ENCODE assay signal across 16 cellular contexts in genomic region chr7:38142736-38143135, GRCh38. TPM values are rescaled to one million over a fixed set of nuclear protein-coding genes. Genes with fewer than 3 reads are reported as not detected.
A peak's percentile ranks its signal among the peaks of the same experiment; 100 is the strongest.
DNase-seq lines count a peak whose midpoint lies in the region; ATAC-seq and TF ChIP-seq lines count a peak whose summit lies in the region.
"Had no signal": no experiment of that assay in that cellular context is flagged by ENCODE, and none has a peak within 500 bp of the region (broad histone marks: within the 10 kb centered on the region; RNA-seq: fewer than 3 reads in every experiment).

No MANE protein-coding gene starts in this region.

- no peaks in the 10 kb centered on the region for H3K27me3 Mint-ChIP-seq in endodermal cell (ENCODE audit: insufficient read depth)

- no peaks in the 10 kb centered on the region for H3K4me1 ChIP-seq in endodermal cell (ENCODE audit: control insufficient read depth, insufficient read depth, low read length)
- no peaks in the 10 kb centered on the region for H3K4me1 ChIP-seq in heart left ventricle

- no peak overlapping the region for H3K9ac ChIP-seq in endodermal cell (ENCODE audit: extremely low read depth, low read length, poor library complexity, severe bottlenecking)

- no peak overlapping the region for H3K27ac ChIP-seq in endodermal cell (ENCODE audit: low read depth, low read length)
- H3K27ac ChIP-seq in heart left ventricle, result no peak overlapping the region
- H3K27ac ChIP-seq: epithelial cell of prostate had no signal

- no peaks in the 10 kb centered on the region for H3K9me3 Mint-ChIP-seq in endodermal cell
- H3K9me3 Mint-ChIP-seq: natural killer cell treated with Interleukin-12 subunit alpha and Interleukin-12 subunit beta and Interleukin-15 and Interleukin-18, amount 100 ng/mL, for 72 hours had no signal

- H3K9me3 ChIP-seq in endodermal cell (ENCODE audit: control insufficient read depth, low read length) (no peaks in the 10 kb centered on the region), heart left ventricle (no peaks in the 10 kb centered on the region)

- no peaks in the 10 kb centered on the region for H3K36me3 ChIP-seq in endodermal cell (ENCODE audit: control insufficient read depth, insufficient read depth, low read length)
- no peaks in the 10 kb centered on the region for H3K36me3 ChIP-seq in heart left ventricle

- H3K27ac Mint-ChIP-seq in endodermal cell, result no peak overlapping the region
- H3K27ac Mint-ChIP-seq: natural killer cell treated with Interleukin-12 subunit alpha and Interleukin-12 subunit beta and Interleukin-15 and Interleukin-18, amount 100 ng/mL, for 72 hours had no signal

- intact Hi-C loops in heart left ventricle (cut with DNase I), result no loop called here

- TF ChIP-seq CTCF in endodermal cell (conservative IDR thresholded peaks at IDR 0.05) (no peak), heart left ventricle (IDR thresholded peaks at IDR 0.05) (no peak)

- H3K27me3 ChIP-seq in endodermal cell (ENCODE audit: control insufficient read depth, insufficient read depth, low read length, poor library complexity, severe bottlenecking) (no peaks in the 10 kb centered on the region), heart left ventricle (no peaks in the 10 kb centered on the region)

- no peaks in the 10 kb centered on the region for H3K4me1 Mint-ChIP-seq in endodermal cell

- H3K4me3 Mint-ChIP-seq in endodermal cell, result no peak overlapping the region
- H3K4me3 Mint-ChIP-seq: natural killer cell treated with Interleukin-12 subunit alpha and Interleukin-12 subunit beta and Interleukin-15 and Interleukin-18, amount 100 ng/mL, for 72 hours had no signal

- no peaks in the 10 kb centered on the region for H3K36me3 Mint-ChIP-seq in endodermal cell (ENCODE audit: low read depth)
- H3K36me3 Mint-ChIP-seq: natural killer cell treated with Interleukin-12 subunit alpha and Interleukin-12 subunit beta and Interleukin-15 and Interleukin-18, amount 100 ng/mL, for 72 hours had no signal

- 76 to 100% methylated on average over 1 to 3 of the region's 3 CpGs for WGBS in endodermal cell (ENCODE audit: insufficient coverage in 1 of 2, insufficient read length in 1 of 2), 2 experiments
- 81 to 84% (median 82%) methylated on average over 3 of the region's 3 CpGs for WGBS in heart left ventricle, 4 donors

- TF ChIP-seq POLR2A in heart left ventricle (IDR thresholded peaks at IDR 0.05), result no peak

- no peak overlapping the region for H3K4me3 ChIP-seq in endodermal cell (ENCODE audit: low read length)
- no peak overlapping the region for H3K4me3 ChIP-seq in heart left ventricle

- DNase-seq in cerebellar nuclear complex (lab: John Stamatoyannopoulos, UW), result no peak
- no peak for DNase-seq in endodermal cell
- no peak for DNase-seq in superior temporal gyrus (ENCODE audit: extremely low spot score)
- no peak for DNase-seq in heart left ventricle
- DNase-seq: DMS153; H7; left ventricle myocardium superior; right cardiac atrium; stimulated activated naive CD4-positive, alpha-beta T cell treated with Interleukin-2 at 50 U/mL for 16 hours had no signal

- ATAC-seq in GM18520 (IDR thresholded peaks at IDR 0.05; ENCODE audit: unreplicated experiment), result peak; percentile 67
- peak; percentile 89 for ATAC-seq in GM21390 (IDR thresholded peaks at IDR 0.05; ENCODE audit: unreplicated experiment)
- ATAC-seq in HG02885 (IDR thresholded peaks at IDR 0.05; ENCODE audit: poor library complexity, unreplicated experiment), result peak; percentile 87
- peak; percentile 78 for ATAC-seq in HG03565 (IDR thresholded peaks at IDR 0.05; ENCODE audit: unreplicated experiment)
- no peak for ATAC-seq in heart left ventricle
- ATAC-seq: activated CD4-positive, CD25-positive, alpha-beta regulatory T cell treated with anti-CD3 and anti-CD28 coated beads, Interleukin-2, amount 50 U/mL, for 24 hours; left ventricle myocardium superior; natural killer cell treated with Interleukin-12 subunit alpha and Interleukin-12 subunit beta and Interleukin-15 and Interleukin-18, amount 100 ng/mL, for 72 hours; right cardiac atrium had no signal

RNA-seq across cellular contexts. Expression of gene STARD3NL, which starts 35.3 kb away (rescaled TPM):
- total RNA-seq in endodermal cell, result 10 to 100 TPM; 48.6 to 58.3 TPM
- polyA plus RNA-seq in endodermal cell (2013, experiment 1 of 2), result 79.5 TPM
- 75.1 TPM for polyA plus RNA-seq in endodermal cell (2013, experiment 2 of 2)
- 10 to 100 TPM; 21.1 to 33.7 (median 23.8) TPM for total RNA-seq in heart left ventricle
- polyA plus RNA-seq in heart left ventricle, result 10 to 100 TPM; 10.3 to 37.6 TPM

Comparison
In these comparisons a context has a peak if more than half of its experiments do, and no peak if none do; other contexts are left out.
1. ATAC-seq: peak in GM18520 (single experiment), GM21390 (single experiment), HG02885 (single experiment) and HG03565 (single experiment); none in heart left ventricle (0 of 4).